Comparison of ENCODE assay signal across 8 cellular contexts in genomic region chr20:38764563-38765355, GRCh38. TPM values are rescaled to one million over a fixed set of nuclear protein-coding genes. Genes with fewer than 3 reads are reported as not detected.
DNase-seq lines count a peak whose midpoint lies in the region; ATAC-seq and TF ChIP-seq lines count a peak whose summit lies in the region.

No MANE protein-coding gene starts in this region.

- no peaks in the 10 kb centered on the region for H3K9me2 ChIP-seq in Karpas-422 (replicated peaks; ENCODE audit: insufficient read depth, low read length)

- no TSS peak for BruUV-seq in Panc1 (replicated peaks; lab: Mats Ljungman, UMichigan)

- no peak overlapping the region for H2AFZ ChIP-seq in osteoblast (ENCODE audit: low read length)
- no peak overlapping the region for H2AFZ ChIP-seq in Karpas-422 (ENCODE audit: low read length)

- POLR2A ChIA-PET in Panc1 (lab: Charles Lee): interaction anchor here (0.8 kb wide), 1 partner anchor 450 kb away, joined by 3 read pairs; no protein-coding TSS in a partner anchor

- H4K20me1 ChIP-seq in osteoblast (ENCODE audit: insufficient read depth, low read length): no peaks in the 10 kb centered on the region
- H4K20me1 ChIP-seq in Karpas-422 (ENCODE audit: insufficient read depth, low read depth, low read length): no peaks in the 10 kb centered on the region

- in situ Hi-C loops in Panc1 (cut with HindIII; ENCODE audit: low pct_unique_long_range_greater_than_20kb, low sequenced_read_pairs): no loop called here
- in situ Hi-C loops in astrocyte of the spinal cord (cut with HindIII; ENCODE audit: low sequenced_read_pairs): no loop called here

- no peak overlapping the region for H3K9ac ChIP-seq in Karpas-422 (ENCODE audit: low read length)

- CTCF ChIA-PET in Panc1 (lab: Charles Lee): no interaction called here

- TF ChIP-seq CTCF in Panc1 (IDR thresholded peaks at IDR 0.05): no peak
- TF ChIP-seq CTCF in astrocyte of the spinal cord (IDR thresholded peaks at IDR 0.05; ENCODE audit: low read depth, low read length): no peak
- TF ChIP-seq CTCF in osteoblast (IDR thresholded peaks at IDR 0.05; ENCODE audit: extremely low read depth, low read depth, low read length): no peak

- no peak overlapping the region for H3K27ac ChIP-seq in Panc1 (ENCODE audit: low read length)
- peak overlapping the region; percentile 31 for H3K27ac ChIP-seq in osteoblast (ENCODE audit: low read depth, low read length)
- H3K27ac ChIP-seq in Karpas-422 (ENCODE audit: low read length): no peak overlapping the region

- DNase-seq in Ammon's horn (ENCODE audit: low spot score) (peak; percentile 75), Panc1 (ENCODE audit: low read depth, low spot score) (peak; percentile 60), astrocyte of the spinal cord (ENCODE audit: low read depth, low spot score) (peak; percentile 81), osteoblast (ENCODE audit: insufficient read length, low spot score, missing footprints) (peak; percentile 92), Karpas-422 (no peak), NCI-H2081 (lab: John Stamatoyannopoulos, UW) (no peak)

- H3K27me3 ChIP-seq in Panc1 (ENCODE audit: control insufficient read depth, insufficient read depth, low read length): no peaks in the 10 kb centered on the region
- no peaks in the 10 kb centered on the region for H3K27me3 ChIP-seq in osteoblast (ENCODE audit: insufficient read depth, low read length)
- no peaks in the 10 kb centered on the region for H3K27me3 ChIP-seq in Karpas-422 (ENCODE audit: low read length)

- H3K4me1 ChIP-seq in Panc1 (ENCODE audit: control insufficient read depth, insufficient read depth, low read length) (no peaks in the 10 kb centered on the region), osteoblast (ENCODE audit: insufficient read depth, low read length) (peaks cover 19% of the 10 kb centered on the region), Karpas-422 (ENCODE audit: low read length) (no peaks in the 10 kb centered on the region)

- H3K79me2 ChIP-seq in osteoblast (ENCODE audit: insufficient read depth, low read length) (no peaks in the 10 kb centered on the region), Karpas-422 (ENCODE audit: low read length) (no peaks in the 10 kb centered on the region)

- H3K4me3 ChIP-seq in Panc1 (ENCODE audit: low read depth in 2 of 2, low read length in 2 of 2) (no peak overlapping the region), astrocyte of the spinal cord (ENCODE audit: low read depth, low read length) (no peak overlapping the region), osteoblast (ENCODE audit: insufficient read depth, low read length) (no peak overlapping the region), Karpas-422 (ENCODE audit: low read length) (no peak overlapping the region)

- H3K9me3 ChIP-seq in Panc1 (ENCODE audit: control insufficient read depth, insufficient read depth, low read depth, low read length): no peaks in the 10 kb centered on the region
- H3K9me3 ChIP-seq in osteoblast (ENCODE audit: low read depth, low read length): no peaks in the 10 kb centered on the region
- H3K9me3 ChIP-seq in Karpas-422 (ENCODE audit: low read length): no peaks in the 10 kb centered on the region

- ATAC-seq in Panc1 (peak; percentile 86), HG03135 (IDR thresholded peaks at IDR 0.05; ENCODE audit: unreplicated experiment) (no peak), HG03520 (IDR thresholded peaks at IDR 0.05; ENCODE audit: unreplicated experiment) (no peak)

- H3K4me2 ChIP-seq in osteoblast (ENCODE audit: insufficient read depth, low read length): peak overlapping the region; percentile 44
- H3K4me2 ChIP-seq in Karpas-422 (ENCODE audit: low read depth, low read length, poor library complexity, severe bottlenecking): no peak overlapping the region

- intact Hi-C loops in Panc1 (cut with micrococcal nuclease; ENCODE audit: unreplicated experiment): no loop called here

- H3K36me3 ChIP-seq in Panc1 (ENCODE audit: control insufficient read depth, insufficient read depth, low read length) (peaks cover 18% of the 10 kb centered on the region), osteoblast (ENCODE audit: insufficient read depth, low read length) (peaks cover 21% of the 10 kb centered on the region), Karpas-422 (ENCODE audit: insufficient read depth, low read length) (peaks cover 5% of the 10 kb centered on the region; the same call in 1 of the 2 replicates)

RNA-seq across cellular contexts. Expression of gene ACTR5, which starts 16.5 kb away (rescaled TPM):
- total RNA-seq in Panc1 (2021; ENCODE audit: unreplicated experiment): 12.1 TPM
- 8.8 TPM for polyA plus RNA-seq in Panc1 (2012; ENCODE audit: insufficient read length)
- total RNA-seq in osteoblast: 5.8 and 6.2 TPM in 2 replicates
- 4.5 and 10.6 TPM in 2 replicates for total RNA-seq in Karpas-422 (2014; rRNA removed; shearing (Covaris generic); ENCODE audit: low replicate concordance)

RNA-seq across cellular contexts. Expression of gene SLC32A1, which starts 40.5 kb away (rescaled TPM):
- total RNA-seq in Panc1 (2021; ENCODE audit: unreplicated experiment) (not detected), osteoblast (not detected in 2 replicates)
- polyA plus RNA-seq in Panc1 (2012; ENCODE audit: insufficient read length): not detected
- not detected in 2 replicates for total RNA-seq in Karpas-422 (2014; rRNA removed; shearing (Covaris generic); ENCODE audit: low replicate concordance)

RNA-seq across cellular contexts. Expression of gene PPP1R16B, which starts 40.7 kb away (rescaled TPM):
- total RNA-seq in Panc1 (2021; ENCODE audit: unreplicated experiment) (0.92 TPM), osteoblast (not detected in 2 replicates)
- 0.28 TPM for polyA plus RNA-seq in Panc1 (2012; ENCODE audit: insufficient read length)
- total RNA-seq in Karpas-422 (2014; rRNA removed; shearing (Covaris generic); ENCODE audit: low replicate concordance): 0.04 and 0.15 TPM in 2 replicates

Comparison
In these comparisons a context has a peak if more than half of its experiments do, and no peak if none do; other contexts are left out.
1. DNase-seq: peak in Ammon's horn (single experiment), Panc1 (single experiment), astrocyte of the spinal cord (single experiment) and osteoblast (single experiment); none in Karpas-422 (single experiment) and NCI-H2081 (0 of 2).